Comparison of ENCODE assay signal across 1 cellular context in genomic region chr20:49617394-49617793, GRCh38. TPM values are rescaled to one million over a fixed set of nuclear protein-coding genes. Genes with fewer than 3 reads are reported as not detected.
"Had no signal": no experiment of that assay in that cellular context is flagged by ENCODE, and none has a peak within 500 bp of the region (broad histone marks: within the 10 kb centered on the region; RNA-seq: fewer than 3 reads in every experiment).

No MANE protein-coding gene starts in this region.

RNA-seq across cellular contexts. Expression of gene PTGIS, which starts 49.5 kb away (rescaled TPM):
- total RNA-seq: HT-29 had no signal
